8 cellular contexts compared by ENCODE assay signal in genomic region chr2:192500550-192501200, GRCh38.
A peak's percentile ranks its signal among the peaks of the same experiment; 100 is the strongest.
DNase-seq lines count a peak whose midpoint lies in the region; TF ChIP-seq lines count a peak whose summit lies in the region.

No MANE protein-coding gene starts in this region.

- H3K4me1 ChIP-seq in ascending aorta (no peaks in the 10 kb centered on the region), transverse colon (no peaks in the 10 kb centered on the region)

- TF ChIP-seq EP300 in transverse colon (IDR thresholded peaks at IDR 0.05; ENCODE audit: low read depth), result no peak

- H3K27ac ChIP-seq in ascending aorta, result no peak overlapping the region
- no peak overlapping the region for H3K27ac ChIP-seq in transverse colon
- no peak overlapping the region for H3K27ac ChIP-seq in substantia nigra (ENCODE audit: low read depth, low read length, poor library complexity, severe bottlenecking)

- H3K4me3 ChIP-seq in fibroblast of villous mesenchyme (ENCODE audit: low read depth, low read length) (no peak overlapping the region), ascending aorta (no peak overlapping the region), transverse colon (no peak overlapping the region)

- H3K27me3 ChIP-seq in ascending aorta (no peaks in the 10 kb centered on the region), transverse colon (no peaks in the 10 kb centered on the region)

- DNase-seq in Daoy (ENCODE audit: low read depth), result peak; percentile 23
- peak; percentile 91 for DNase-seq in H4 (ENCODE audit: low spot score)
- DNase-seq in LoVo (ENCODE audit: low spot score), result peak; percentile 47
- peak; percentile 23 for DNase-seq in fibroblast of villous mesenchyme (ENCODE audit: low read depth)
- no peak for DNase-seq in GM10266 (ENCODE audit: extremely low spot score)
- no peak for DNase-seq in ascending aorta (ENCODE audit: low spot score in 2 of 2)
- DNase-seq in transverse colon, result no peak
- DNase-seq in substantia nigra (lab: John Stamatoyannopoulos, UW), result no peak

- H3K9me3 ChIP-seq in ascending aorta (no peaks in the 10 kb centered on the region), transverse colon (no peaks in the 10 kb centered on the region)

- no peak for TF ChIP-seq POLR2A in transverse colon (IDR thresholded peaks at IDR 0.05)

- in situ Hi-C loops in transverse colon (cut with MboI; ENCODE audit: low pct_ligation_motif_present in 1 of 4, low pct_unique_long_range_greater_than_20kb in 1 of 4, low sequenced_read_pairs in 3 of 4), result no loop called here

- TF ChIP-seq CTCF in fibroblast of villous mesenchyme (IDR thresholded peaks at IDR 0.05; ENCODE audit: insufficient read depth, low read depth, low read length) (no peak), GM10266 (IDR thresholded peaks at IDR 0.05; ENCODE audit: control insufficient read depth, insufficient read depth, low read depth, missing control alignments) (no peak), ascending aorta (IDR thresholded peaks at IDR 0.05) (no peak), transverse colon (IDR thresholded peaks at IDR 0.05) (no peak)

- H3K36me3 ChIP-seq in ascending aorta (no peaks in the 10 kb centered on the region), transverse colon (no peaks in the 10 kb centered on the region)

- intact Hi-C loops in ascending aorta (cut with DNase I), result no loop called here
- intact Hi-C loops in transverse colon (cut with DNase I; ENCODE audit: low total_unique reads), result no loop called here

- WGBS in transverse colon (ENCODE audit: low coverage in 1 of 2), 2 donors, result 29 to 50% methylated on average over 2 to 3 of the region's 3 CpGs

Comparison
In these comparisons a context has a peak if more than half of its experiments do, and no peak if none do; other contexts are left out.
1. DNase-seq: peak in Daoy (single experiment), H4 (single experiment), LoVo (single experiment) and fibroblast of villous mesenchyme (single experiment); none in GM10266 (single experiment), ascending aorta (0 of 2), transverse colon (single experiment) and substantia nigra (0 of 49).